In the genomic region with DNA sequence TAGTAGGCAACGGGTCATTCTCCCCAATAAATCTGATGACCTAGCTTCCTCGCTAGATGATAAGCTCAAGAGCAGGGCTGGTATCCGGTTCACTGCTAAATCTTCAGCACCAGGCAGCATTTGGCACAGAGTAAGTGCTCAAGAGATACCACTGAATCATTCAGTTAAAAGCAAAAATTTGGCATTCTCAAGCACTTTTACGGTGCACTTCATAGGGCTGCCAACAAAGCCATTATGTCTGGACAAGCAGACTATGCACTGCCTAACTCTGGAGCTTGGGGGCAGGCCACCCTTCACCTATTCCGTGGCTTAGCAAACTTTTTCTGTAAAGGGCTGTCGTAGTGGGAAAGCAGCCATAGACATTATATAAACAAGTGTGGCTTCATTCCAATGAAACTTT, we compare ENCODE assay signal across 2 cellular contexts.
TF ChIP-seq lines count a peak whose summit lies in the region.

No MANE protein-coding gene starts in this region.

TF ChIP-seq in SK-N-SH treated with all-trans-retinoic acid at 6 μM for 48 hours, 23 proteins besides CTCF, POLR2A, EP300 and RAD21 (continued from another document):
- TF ChIP-seq ISL1 (CRISPR knock-in tag; IDR thresholded peaks at IDR 0.05) (peak; percentile 98), ZC3H10 (CRISPR knock-in tag; IDR thresholded peaks at IDR 0.05) (no peak)

TF ChIP-seq in SK-N-SH, 30 proteins besides CTCF, POLR2A, EP300 and RAD21 (continued from another document):
- TF ChIP-seq, protein P1, sequence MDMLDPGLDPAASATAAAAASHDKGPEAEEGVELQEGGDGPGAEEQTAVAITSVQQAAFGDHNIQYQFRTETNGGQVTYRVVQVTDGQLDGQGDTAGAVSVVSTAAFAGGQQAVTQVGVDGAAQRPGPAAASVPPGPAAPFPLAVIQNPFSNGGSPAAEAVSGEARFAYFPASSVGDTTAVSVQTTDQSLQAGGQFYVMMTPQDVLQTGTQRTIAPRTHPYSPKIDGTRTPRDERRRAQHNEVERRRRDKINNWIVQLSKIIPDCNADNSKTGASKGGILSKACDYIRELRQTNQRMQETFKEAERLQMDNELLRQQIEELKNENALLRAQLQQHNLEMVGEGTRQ (IDR thresholded peaks at IDR 0.05; ENCODE audit: borderline replicate concordance, low read depth, low read length), result no peak
- TF ChIP-seq JUND (IDR thresholded peaks at IDR 0.05) (no peak), TAF1 (IDR thresholded peaks at IDR 0.05; ENCODE audit: borderline replicate concordance, low read depth, low read length) (no peak), GABPA (IDR thresholded peaks at IDR 0.05; ENCODE audit: low read depth) (no peak), CHD2 (IDR thresholded peaks at IDR 0.05; ENCODE audit: low read length, partially characterized antibody) (no peak), FOSL2 (IDR thresholded peaks at IDR 0.05; ENCODE audit: borderline replicate concordance, low read depth) (no peak), SIN3A (IDR thresholded peaks at IDR 0.05; ENCODE audit: borderline replicate concordance, low read depth, low read length) (no peak), ELF1 (IDR thresholded peaks at IDR 0.05) (no peak), MEF2A (IDR thresholded peaks at IDR 0.05; ENCODE audit: borderline replicate concordance, low read depth) (no peak), GATA2 (CRISPR knock-in tag; IDR thresholded peaks at IDR 0.05) (no peak), SMC3 (IDR thresholded peaks at IDR 0.05; ENCODE audit: low read depth, low read length) (no peak)
- TF ChIP-seq, protein P2, sequence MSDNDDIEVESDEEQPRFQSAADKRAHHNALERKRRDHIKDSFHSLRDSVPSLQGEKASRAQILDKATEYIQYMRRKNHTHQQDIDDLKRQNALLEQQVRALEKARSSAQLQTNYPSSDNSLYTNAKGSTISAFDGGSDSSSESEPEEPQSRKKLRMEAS (IDR thresholded peaks at IDR 0.05; ENCODE audit: low read depth), result no peak
- TF ChIP-seq, protein P3, sequence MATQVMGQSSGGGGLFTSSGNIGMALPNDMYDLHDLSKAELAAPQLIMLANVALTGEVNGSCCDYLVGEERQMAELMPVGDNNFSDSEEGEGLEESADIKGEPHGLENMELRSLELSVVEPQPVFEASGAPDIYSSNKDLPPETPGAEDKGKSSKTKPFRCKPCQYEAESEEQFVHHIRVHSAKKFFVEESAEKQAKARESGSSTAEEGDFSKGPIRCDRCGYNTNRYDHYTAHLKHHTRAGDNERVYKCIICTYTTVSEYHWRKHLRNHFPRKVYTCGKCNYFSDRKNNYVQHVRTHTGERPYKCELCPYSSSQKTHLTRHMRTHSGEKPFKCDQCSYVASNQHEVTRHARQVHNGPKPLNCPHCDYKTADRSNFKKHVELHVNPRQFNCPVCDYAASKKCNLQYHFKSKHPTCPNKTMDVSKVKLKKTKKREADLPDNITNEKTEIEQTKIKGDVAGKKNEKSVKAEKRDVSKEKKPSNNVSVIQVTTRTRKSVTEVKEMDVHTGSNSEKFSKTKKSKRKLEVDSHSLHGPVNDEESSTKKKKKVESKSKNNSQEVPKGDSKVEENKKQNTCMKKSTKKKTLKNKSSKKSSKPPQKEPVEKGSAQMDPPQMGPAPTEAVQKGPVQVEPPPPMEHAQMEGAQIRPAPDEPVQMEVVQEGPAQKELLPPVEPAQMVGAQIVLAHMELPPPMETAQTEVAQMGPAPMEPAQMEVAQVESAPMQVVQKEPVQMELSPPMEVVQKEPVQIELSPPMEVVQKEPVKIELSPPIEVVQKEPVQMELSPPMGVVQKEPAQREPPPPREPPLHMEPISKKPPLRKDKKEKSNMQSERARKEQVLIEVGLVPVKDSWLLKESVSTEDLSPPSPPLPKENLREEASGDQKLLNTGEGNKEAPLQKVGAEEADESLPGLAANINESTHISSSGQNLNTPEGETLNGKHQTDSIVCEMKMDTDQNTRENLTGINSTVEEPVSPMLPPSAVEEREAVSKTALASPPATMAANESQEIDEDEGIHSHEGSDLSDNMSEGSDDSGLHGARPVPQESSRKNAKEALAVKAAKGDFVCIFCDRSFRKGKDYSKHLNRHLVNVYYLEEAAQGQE (IDR thresholded peaks at IDR 0.05; ENCODE audit: low read depth, low read length), result no peak
